In genomic region chr5:134846641-134846960, GRCh38 we compare ENCODE assay signal across 8 cellular contexts. TPM values are rescaled to one million over a fixed set of nuclear protein-coding genes. Genes with fewer than 3 reads are reported as not detected.
A peak's percentile ranks its signal among the peaks of the same experiment; 100 is the strongest.
DNase-seq lines count a peak whose midpoint lies in the region; ATAC-seq and TF ChIP-seq lines count a peak whose summit lies in the region.

No MANE protein-coding gene starts in this region.

- peak overlapping the region; percentile 94 for H3K4me3 Mint-ChIP-seq in activated naive CD8-positive, alpha-beta T cell treated with anti-CD3 and anti-CD28 coated beads, Interleukin-2, amount 10 ng/mL, durations not matched to agents 7 days and 5 days
- peak overlapping the region; percentile 91 to 95 (median 93) for H3K4me3 Mint-ChIP-seq in immature natural killer cell

- H3K9me2 ChIP-seq in MM.1S (replicated peaks; ENCODE audit: insufficient read depth, low read length), result no peaks in the 10 kb centered on the region

- H3K79me2 ChIP-seq in MM.1S (ENCODE audit: low read length), result peaks cover 42% of the 10 kb centered on the region

- no peaks in the 10 kb centered on the region for H3K27me3 Mint-ChIP-seq in activated naive CD8-positive, alpha-beta T cell treated with anti-CD3 and anti-CD28 coated beads, Interleukin-2, amount 10 ng/mL, durations not matched to agents 7 days and 5 days
- H3K27me3 Mint-ChIP-seq in immature natural killer cell (ENCODE audit: low read depth in 3 of 3), result peaks cover 0 to 14% (median 0%) of the 10 kb centered on the region in 3 donors

- H4K20me1 ChIP-seq in MM.1S (ENCODE audit: insufficient read depth, low read length), result no peaks in the 10 kb centered on the region

- DNase-seq in NCI-H82 (lab: John Stamatoyannopoulos, UW) (peak; percentile 45), NCI-H82 treated with DMSO at 0.1 percent for 48 hours (lab: John Stamatoyannopoulos, UW; ENCODE audit: unreplicated experiment) (no peak), MM.1S (peak; percentile 27), immature natural killer cell (no peak), DMS153 (lab: John Stamatoyannopoulos, UW) (no peak), NCI-H446 treated with DMSO at 0.1 percent for 48 hours (lab: John Stamatoyannopoulos, UW) (no peak)
- DNase-seq in activated naive CD8-positive, alpha-beta T cell treated with anti-CD3 and anti-CD28 coated beads, Interleukin-2, amount 10 ng/mL, durations not matched to agents 7 days and 5 days, result no peak
- DNase-seq in stimulated activated CD8-positive, alpha-beta memory T cell treated with anti-CD3 and anti-CD28 coated beads, Interleukin-12 subunit alpha, Interleukin-12 subunit beta, amount 100 ng/mL, for 1 hour (ENCODE audit: low read depth), result peak; percentile 1

- H3K27ac Mint-ChIP-seq in activated naive CD8-positive, alpha-beta T cell treated with anti-CD3 and anti-CD28 coated beads, Interleukin-2, amount 10 ng/mL, durations not matched to agents 7 days and 5 days, result peak overlapping the region; percentile 90
- H3K27ac Mint-ChIP-seq in immature natural killer cell, result peak overlapping the region; percentile 91 to 98 (median 97)

- H3F3A ChIP-seq in MM.1S (ENCODE audit: insufficient read depth, low read length), result peaks cover 15% of the 10 kb centered on the region

- H3K27ac ChIP-seq in MM.1S (ENCODE audit: low read length), result peak overlapping the region; percentile 87; the same call in 1 of the 2 replicates

- H3K9me3 ChIP-seq in MM.1S (replicated peaks; ENCODE audit: insufficient read depth, low read length), result no peaks in the 10 kb centered on the region

- no peaks in the 10 kb centered on the region for H3K27me3 ChIP-seq in MM.1S (replicated peaks; ENCODE audit: insufficient read depth, low read length)

- H3K9ac ChIP-seq in MM.1S (ENCODE audit: low read length), result peak overlapping the region; percentile 96

- POLR2A ChIA-PET in activated naive CD8-positive, alpha-beta T cell treated with anti-CD3 and anti-CD28 coated beads, Interleukin-2, amount 10 ng/mL, durations not matched to agents 7 days and 5 days (lab: Charles Lee), result interaction anchor here (0.8 to 1.2 kb wide), 4 partner anchors 9 to 58 kb away, joined by 4 to 8 read pairs (median 6); partner anchors contain the start of genes PCBD2 and TXNDC15

- H3K36me3 Mint-ChIP-seq in activated naive CD8-positive, alpha-beta T cell treated with anti-CD3 and anti-CD28 coated beads, Interleukin-2, amount 10 ng/mL, durations not matched to agents 7 days and 5 days, result peaks cover 8% of the 10 kb centered on the region
- H3K36me3 Mint-ChIP-seq in immature natural killer cell, result peaks cover 0 to 4% (median 0%) of the 10 kb centered on the region in 3 donors

- peak; percentile 3 for ATAC-seq in activated naive CD8-positive, alpha-beta T cell treated with anti-CD3 and anti-CD28 coated beads, Interleukin-2, amount 10 ng/mL, durations not matched to agents 7 days and 5 days (ENCODE audit: low read depth)

- H3K4me1 ChIP-seq in MM.1S (ENCODE audit: low read length), result peaks cover 10% of the 10 kb centered on the region

- H3K9me3 Mint-ChIP-seq in activated naive CD8-positive, alpha-beta T cell treated with anti-CD3 and anti-CD28 coated beads, Interleukin-2, amount 10 ng/mL, durations not matched to agents 7 days and 5 days, result no peaks in the 10 kb centered on the region
- no peaks in the 10 kb centered on the region for H3K9me3 Mint-ChIP-seq in immature natural killer cell

- H2AFZ ChIP-seq in MM.1S (ENCODE audit: low read length), result peak overlapping the region; percentile 77

- H3K4me2 ChIP-seq in MM.1S (ENCODE audit: low read depth, low read length), result peak overlapping the region; percentile 64

- no peaks in the 10 kb centered on the region for H3K36me3 ChIP-seq in MM.1S (replicated peaks; ENCODE audit: insufficient read depth, low read length)

- no peak for TF ChIP-seq CTCF in MM.1S (IDR thresholded peaks at IDR 0.05; ENCODE audit: low read length)

- peak overlapping the region; percentile 94 for H3K4me3 ChIP-seq in MM.1S (ENCODE audit: low read length)

- peaks cover 19% of the 10 kb centered on the region for H3K4me1 Mint-ChIP-seq in activated naive CD8-positive, alpha-beta T cell treated with anti-CD3 and anti-CD28 coated beads, Interleukin-2, amount 10 ng/mL, durations not matched to agents 7 days and 5 days
- peaks cover 35 to 49% of the 10 kb centered on the region in 2 donors for H3K4me1 Mint-ChIP-seq in immature natural killer cell

RNA-seq across cellular contexts. Expression of gene C5orf24, which starts 0.8 kb away (rescaled TPM):
- total RNA-seq in activated naive CD8-positive, alpha-beta T cell treated with anti-CD3 and anti-CD28 coated beads, Interleukin-2, amount 10 ng/mL, durations not matched to agents 7 days and 5 days, result 10 to 100 TPM; 32.4 to 37.0 TPM
- 10 to 100 TPM; 10.9 to 20.5 (median 16.0) TPM for polyA plus RNA-seq in immature natural killer cell

RNA-seq across cellular contexts. Expression of gene TXNDC15, which starts 27.6 kb away (rescaled TPM):
- 10 to 100 TPM; 37.7 to 41.1 TPM for total RNA-seq in activated naive CD8-positive, alpha-beta T cell treated with anti-CD3 and anti-CD28 coated beads, Interleukin-2, amount 10 ng/mL, durations not matched to agents 7 days and 5 days
- polyA plus RNA-seq in immature natural killer cell, result 10 to 100 TPM; 12.9 to 25.3 (median 14.4) TPM

RNA-seq across cellular contexts. Expression of gene PCBD2, which starts 58.3 kb away (rescaled TPM):
- total RNA-seq in activated naive CD8-positive, alpha-beta T cell treated with anti-CD3 and anti-CD28 coated beads, Interleukin-2, amount 10 ng/mL, durations not matched to agents 7 days and 5 days, result 10 to 100 TPM; 14.4 to 15.2 TPM
- 1 to 10 TPM; 2.8 to 9.3 (median 7.1) TPM for polyA plus RNA-seq in immature natural killer cell

Comparison
In these comparisons a context has a peak if more than half of its experiments do, and no peak if none do; other contexts are left out.
1. DNase-seq: peak in NCI-H82 (single experiment), MM.1S (single experiment) and stimulated activated CD8-positive, alpha-beta memory T cell treated with anti-CD3 and anti-CD28 coated beads, Interleukin-12 subunit alpha, Interleukin-12 subunit beta, amount 100 ng/mL, for 1 hour (single experiment); none in NCI-H82 treated with DMSO at 0.1 percent for 48 hours (single experiment), activated naive CD8-positive, alpha-beta T cell treated with anti-CD3 and anti-CD28 coated beads, Interleukin-2, amount 10 ng/mL, durations not matched to agents 7 days and 5 days (single experiment), immature natural killer cell (0 of 3), DMS153 (single experiment) and NCI-H446 treated with DMSO at 0.1 percent for 48 hours (single experiment).